In the genomic region with DNA sequence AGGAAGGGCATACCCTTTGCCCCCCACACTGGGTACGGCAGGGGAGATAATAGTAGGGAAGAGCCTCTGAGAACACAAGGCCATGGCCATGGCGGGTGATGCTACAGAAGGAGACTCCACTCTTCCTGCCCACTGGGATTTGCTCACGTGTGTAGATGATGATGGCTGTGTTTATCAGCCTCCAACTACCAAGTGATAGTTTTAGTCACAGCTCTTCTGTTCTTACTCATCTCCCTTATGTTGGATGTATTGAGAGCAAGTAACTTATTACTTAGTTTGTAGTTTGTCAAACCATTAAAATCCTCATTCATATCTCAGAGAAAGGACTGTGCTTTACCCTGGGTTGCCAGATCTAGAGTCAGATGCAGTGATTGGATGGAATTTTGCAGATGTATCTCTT, we compare ENCODE assay signal across 27 cellular contexts.
A peak's percentile ranks its signal among the peaks of the same experiment; 100 is the strongest.
DNase-seq lines count a peak whose midpoint lies in the region; ATAC-seq and TF ChIP-seq lines count a peak whose summit lies in the region.
"Had no signal": no experiment of that assay in that cellular context is flagged by ENCODE, and none has a peak within 500 bp of the region (broad histone marks: within the 10 kb centered on the region; RNA-seq: fewer than 3 reads in every experiment).

No MANE protein-coding gene starts in this region.

- H3K4me2 ChIP-seq in GM23248 (ENCODE audit: unreplicated experiment) = no peak overlapping the region
- H3K4me2 ChIP-seq: A549, SK-N-SH had no signal

- H3K27me3 ChIP-seq in esophagus muscularis mucosa (no peaks in the 10 kb centered on the region), GM23248 (replicated peaks; ENCODE audit: insufficient read depth) (peaks cover 7% of the 10 kb centered on the region; the same call in 1 of the 2 replicates)

- in situ Hi-C loops in GM23248 (cut with MboI) = no loop called here

- H3K79me2 ChIP-seq in GM23248 (ENCODE audit: insufficient read depth) = no peaks in the 10 kb centered on the region

- 80% methylated on average over 3 of the region's 3 CpGs for WGBS in esophagus muscularis mucosa
- WGBS in GM23248 (ENCODE audit: low coverage in 1 of 2, low lambda C conversion rate in 2 of 2, missing lambda C conversion rate in 2 of 2), 2 experiments = 32 to 39% methylated on average over 3 of the region's 3 CpGs

- H3K36me3 Mint-ChIP-seq in stimulated activated effector memory CD8-positive, alpha-beta T cell treated with anti-CD3 and anti-CD28 coated beads, Interleukin-12 subunit alpha, Interleukin-12 subunit beta, amount 100 ng/mL, for 72 hours = no peaks in the 10 kb centered on the region

- no peak overlapping the region for H3K4me3 Mint-ChIP-seq in stimulated activated effector memory CD8-positive, alpha-beta T cell treated with anti-CD3 and anti-CD28 coated beads, Interleukin-12 subunit alpha, Interleukin-12 subunit beta, amount 100 ng/mL, for 72 hours
- H3K4me3 Mint-ChIP-seq: CD8-positive, alpha-beta T cell had no signal

- peaks cover 5% of the 10 kb centered on the region for H3K9me3 ChIP-seq in KOPT-K1 (ENCODE audit: insufficient read depth, low read length, poor library complexity, severe bottlenecking)
- no peaks in the 10 kb centered on the region for H3K9me3 ChIP-seq in esophagus muscularis mucosa
- no peaks in the 10 kb centered on the region for H3K9me3 ChIP-seq in GM23248 (ENCODE audit: low read depth)
- H3K9me3 ChIP-seq: A549, SK-N-SH had no signal

- intact Hi-C loops in esophagus muscularis mucosa (cut with DNase I) = no loop called here

- no peak for TF ChIP-seq EP300 in esophagus muscularis mucosa (IDR thresholded peaks at IDR 0.05)

- DNase-seq in esophagus muscularis mucosa (ENCODE audit: extremely low spot score) (peak; percentile 47), GM23248 (no peak), SW480 (ENCODE audit: low spot score) (no peak)
- peak in 1 of 2 donors; percentile 41 for DNase-seq in stimulated activated effector memory CD8-positive, alpha-beta T cell treated with anti-CD3 and anti-CD28 coated beads, Interleukin-12 subunit alpha, Interleukin-12 subunit beta, amount 100 ng/mL, for 72 hours (ENCODE audit: low spot score in 2 of 2)
- DNase-seq: AML-193; CD8-positive, alpha-beta T cell; DMS 273 treated with DMSO at 0.1 percent for 48 hours; DMS79 treated with DMSO at 0.1 percent for 48 hours; GOT3; HCEC 1CT; Kasumi-1; MV-4-11; NCI-H1105; NCI-H1436 treated with DMSO at 0.1 percent for 48 hours; NCI-H187 treated with DMSO at 0.1 percent for 48 hours; NCI-H2171 treated with DMSO at 0.1 percent for 48 hours; NCI-H345; NCI-H510A treated with DMSO at 0.1 percent for 48 hours; NCI-H748 treated with DMSO at 0.1 percent for 48 hours; SK-N-SH; SW 1271 had no signal

- H3F3A ChIP-seq in GM23248 (ENCODE audit: insufficient read depth) = no peaks in the 10 kb centered on the region

- H3K36me3 ChIP-seq in KOPT-K1 (ENCODE audit: insufficient read depth, low read length) = no peaks in the 10 kb centered on the region
- no peaks in the 10 kb centered on the region for H3K36me3 ChIP-seq in esophagus muscularis mucosa
- H3K36me3 ChIP-seq in GM23248 (ENCODE audit: low read depth) = no peaks in the 10 kb centered on the region

- H3K9ac ChIP-seq in GM23248 = no peak overlapping the region
- H3K9ac ChIP-seq: SK-N-SH had no signal

- TF ChIP-seq POLR2A in esophagus muscularis mucosa (IDR thresholded peaks at IDR 0.05; ENCODE audit: low read depth) = no peak

- H3K4me1 Mint-ChIP-seq in stimulated activated effector memory CD8-positive, alpha-beta T cell treated with anti-CD3 and anti-CD28 coated beads, Interleukin-12 subunit alpha, Interleukin-12 subunit beta, amount 100 ng/mL, for 72 hours = peaks cover 6% of the 10 kb centered on the region

- no peak overlapping the region for H2AFZ ChIP-seq in GM23248

- H3K4me3 ChIP-seq in esophagus muscularis mucosa = no peak overlapping the region
- no peak overlapping the region for H3K4me3 ChIP-seq in GM23248
- H3K4me3 ChIP-seq: A549 had no signal

- TF ChIP-seq CTCF in esophagus muscularis mucosa (IDR thresholded peaks at IDR 0.05) = no peak

- no peaks in the 10 kb centered on the region for H3K9me2 ChIP-seq in GM23248 (ENCODE audit: insufficient read depth)
- H3K9me2 ChIP-seq: SK-N-SH had no signal

- H4K20me1 ChIP-seq in GM23248 (ENCODE audit: insufficient read depth) = no peaks in the 10 kb centered on the region

- H3K9me3 Mint-ChIP-seq in stimulated activated effector memory CD8-positive, alpha-beta T cell treated with anti-CD3 and anti-CD28 coated beads, Interleukin-12 subunit alpha, Interleukin-12 subunit beta, amount 100 ng/mL, for 72 hours = peaks cover 5% of the 10 kb centered on the region

- ATAC-seq in GM18511 (IDR thresholded peaks at IDR 0.05; ENCODE audit: unreplicated experiment) (peak; percentile 69), GM21390 (IDR thresholded peaks at IDR 0.05; ENCODE audit: unreplicated experiment) (no peak)
- peak; percentile 70 for ATAC-seq in stimulated activated effector memory CD8-positive, alpha-beta T cell treated with anti-CD3 and anti-CD28 coated beads, Interleukin-12 subunit alpha, Interleukin-12 subunit beta, amount 100 ng/mL, for 72 hours
- ATAC-seq: A549; CD8-positive, alpha-beta T cell had no signal

- H3K4me1 ChIP-seq in esophagus muscularis mucosa (no peaks in the 10 kb centered on the region), GM23248 (ENCODE audit: insufficient read depth) (no peaks in the 10 kb centered on the region)
- H3K4me1 ChIP-seq: A549 had no signal

- no peak overlapping the region for H3K27ac Mint-ChIP-seq in stimulated activated effector memory CD8-positive, alpha-beta T cell treated with anti-CD3 and anti-CD28 coated beads, Interleukin-12 subunit alpha, Interleukin-12 subunit beta, amount 100 ng/mL, for 72 hours
- H3K27ac Mint-ChIP-seq: CD8-positive, alpha-beta T cell had no signal

- H3K27ac ChIP-seq in KOPT-K1 (ENCODE audit: low read depth, low read length, poor library complexity, severe bottlenecking) (peak overlapping the region; percentile 82), esophagus muscularis mucosa (replicated peaks in 1 of 4) (no peak overlapping the region), GM23248 (no peak overlapping the region)
- H3K27ac ChIP-seq: A549, C4-2B, HL-60 had no signal
